In genomic region chr3:167734498-167735232, GRCh38 we compare ENCODE assay signal across 8 cellular contexts. TPM values are rescaled to one million over a fixed set of nuclear protein-coding genes. Genes with fewer than 3 reads are reported as not detected.
DNase-seq lines count a peak whose midpoint lies in the region; ATAC-seq, FAIRE-seq and TF ChIP-seq lines count a peak whose summit lies in the region.

Gene PDCD10, minus strand, starts transcription at chr3:167734892. Its CDS starts 14,735 bp downstream, at chr3:167720157.

- H3K9me3 ChIP-seq in WERI-Rb-1 (ENCODE audit: severe bottlenecking) (no peaks in the 10 kb centered on the region), iPS-20b (ENCODE audit: insufficient read depth, low read depth, low read length) (no peaks in the 10 kb centered on the region)

- peak; percentile 89 for ATAC-seq in GM18909 (IDR thresholded peaks at IDR 0.05; ENCODE audit: poor library complexity, unreplicated experiment)
- peak; percentile 91 for ATAC-seq in HG03159 (IDR thresholded peaks at IDR 0.05; ENCODE audit: unreplicated experiment)

- peak; percentile 89 for DNase-seq in AG08396 (ENCODE audit: low spot score)
- peak; percentile 99 for DNase-seq in NCI-H2227 (lab: John Stamatoyannopoulos, UW; ENCODE audit: unreplicated experiment)
- peak; percentile 99 for DNase-seq in WERI-Rb-1
- peak; percentile 99 for DNase-seq in bronchial epithelial cell (ENCODE audit: low read depth)

- H3K36me3 ChIP-seq in WERI-Rb-1 (no peaks in the 10 kb centered on the region), bronchial epithelial cell (ENCODE audit: control insufficient read depth, insufficient read depth, low read length) (no peaks in the 10 kb centered on the region), iPS-20b (ENCODE audit: insufficient read depth, low read depth, low read length) (no peaks in the 10 kb centered on the region)

- peaks cover 17% of the 10 kb centered on the region for H3K4me1 ChIP-seq in iPS-20b (ENCODE audit: insufficient read depth, low read length)

- peak within 1 kb of the TSS; percentile 77 for H3K4me3 ChIP-seq in WERI-Rb-1 (ENCODE audit: low read depth, low read length)
- H3K4me3 ChIP-seq in bronchial epithelial cell (ENCODE audit: low read depth, low read length) = peak within 1 kb of the TSS; percentile 85
- H3K4me3 ChIP-seq in iPS-20b (ENCODE audit: low read length) = peak within 1 kb of the TSS; percentile 96
- peak within 1 kb of the TSS; percentile 54 to 99 (median 77) for H3K4me3 ChIP-seq in skin epidermis

- peak within 1 kb of the TSS; percentile 76 for H3K27ac ChIP-seq in WERI-Rb-1
- H3K27ac ChIP-seq in iPS-20b (ENCODE audit: low read length) = peak within 1 kb of the TSS; percentile 80
- peak within 1 kb of the TSS; percentile 45 to 97 (median 90) for H3K27ac ChIP-seq in skin epidermis

- no peaks in the 10 kb centered on the region for H3K27me3 ChIP-seq in WERI-Rb-1 (ENCODE audit: insufficient read depth, low read depth, severe bottlenecking)
- no peaks in the 10 kb centered on the region for H3K27me3 ChIP-seq in bronchial epithelial cell (ENCODE audit: control insufficient read depth, insufficient read depth, low read length)
- 0 out of 2 replicates have a peak, but pooled peaks cover 4% of the 10 kb centered on the region for H3K27me3 ChIP-seq in iPS-20b (ENCODE audit: insufficient read depth, low read length)

- H3K9ac ChIP-seq in iPS-20b (ENCODE audit: low read depth, low read length) = peak within 1 kb of the TSS; percentile 92

- TF ChIP-seq CTCF in WERI-Rb-1 (IDR thresholded peaks at IDR 0.05; ENCODE audit: low read depth, low read length) (no peak), bronchial epithelial cell (IDR thresholded peaks at IDR 0.05; ENCODE audit: insufficient read depth, low read length, severe bottlenecking) (peak; percentile 16)

- FAIRE-seq in bronchial epithelial cell (lab: Jason Lieb, UNC) = no peak

RNA-seq across cellular contexts. Expression of gene PDCD10, which starts in this region (rescaled TPM):
- total RNA-seq in bronchial epithelial cell = 83.2 and 131 TPM in 2 replicates

Comparison
In these comparisons a context has a peak if more than half of its experiments do, and no peak if none do; other contexts are left out.
1. Peak in every context shown above with its lines: DNase-seq, ATAC-seq, H3K4me3 ChIP-seq and H3K27ac ChIP-seq.